1 cellular context compared by ENCODE assay signal in genomic region chr6:35213161-35213823, GRCh38.
TF ChIP-seq lines count a peak whose summit lies in the region.

No MANE protein-coding gene starts in this region.

TF ChIP-seq in SK-N-SH treated with all-trans-retinoic acid at 6 μM for 48 hours, 23 proteins besides CTCF, POLR2A, EP300 and RAD21 (continued from another document):
- TF ChIP-seq, protein P1, sequence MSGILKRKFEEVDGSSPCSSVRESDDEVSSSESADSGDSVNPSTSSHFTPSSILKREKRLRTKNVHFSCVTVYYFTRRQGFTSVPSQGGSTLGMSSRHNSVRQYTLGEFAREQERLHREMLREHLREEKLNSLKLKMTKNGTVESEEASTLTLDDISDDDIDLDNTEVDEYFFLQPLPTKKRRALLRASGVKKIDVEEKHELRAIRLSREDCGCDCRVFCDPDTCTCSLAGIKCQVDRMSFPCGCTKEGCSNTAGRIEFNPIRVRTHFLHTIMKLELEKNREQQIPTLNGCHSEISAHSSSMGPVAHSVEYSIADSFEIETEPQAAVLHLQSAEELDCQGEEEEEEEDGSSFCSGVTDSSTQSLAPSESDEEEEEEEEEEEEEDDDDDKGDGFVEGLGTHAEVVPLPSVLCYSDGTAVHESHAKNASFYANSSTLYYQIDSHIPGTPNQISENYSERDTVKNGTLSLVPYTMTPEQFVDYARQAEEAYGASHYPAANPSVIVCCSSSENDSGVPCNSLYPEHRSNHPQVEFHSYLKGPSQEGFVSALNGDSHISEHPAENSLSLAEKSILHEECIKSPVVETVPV (CRISPR knock-in tag; IDR thresholded peaks at IDR 0.05), result no peak
- TF ChIP-seq ZNF70 (CRISPR knock-in tag; IDR thresholded peaks at IDR 0.05), result no peak
- TF ChIP-seq SNAI2 (CRISPR knock-in tag; IDR thresholded peaks at IDR 0.05), result no peak
